Comparison of ENCODE assay signal across 1 cellular context in the genomic region with DNA sequence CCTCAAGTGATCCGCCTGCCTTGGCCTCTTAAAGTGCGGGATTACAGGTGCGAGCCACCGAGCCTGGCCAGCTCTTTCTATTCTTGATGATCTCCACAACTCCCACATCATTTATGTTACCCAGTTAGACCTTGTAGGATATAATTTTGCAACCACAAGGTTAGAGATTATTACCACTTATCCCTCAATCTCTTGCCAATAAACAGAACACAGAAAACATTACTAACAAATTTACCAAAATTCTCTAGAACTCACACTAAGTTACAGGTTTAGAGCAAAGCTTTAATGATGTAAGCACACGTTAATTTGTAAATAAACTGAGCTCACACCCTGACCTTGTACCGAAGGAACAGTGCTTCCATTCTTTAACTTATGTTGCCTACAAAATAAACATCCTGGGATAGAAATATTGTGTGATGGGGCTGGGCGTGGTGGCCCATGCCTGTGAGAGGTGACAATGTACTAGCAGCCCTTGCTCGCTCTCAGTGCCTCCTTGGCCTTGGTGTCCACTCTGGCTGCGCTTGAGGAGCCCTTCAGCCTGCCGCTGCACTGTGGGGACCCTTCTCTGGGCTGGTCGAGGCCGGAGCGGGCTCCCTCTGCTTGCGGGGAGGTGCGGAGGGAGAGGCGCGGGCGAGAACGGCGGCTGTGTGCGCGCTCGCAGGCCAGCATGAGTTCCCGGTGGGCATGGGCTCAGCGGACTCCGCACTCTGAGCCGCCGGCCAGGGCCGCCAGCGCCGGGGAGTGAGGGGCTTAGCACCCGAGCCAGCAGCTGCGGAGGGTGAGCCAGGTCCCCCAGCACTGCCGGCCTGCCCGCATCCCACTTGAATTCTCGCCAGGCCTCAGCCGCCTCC.
TF ChIP-seq lines count a peak whose summit lies in the region.

No MANE protein-coding gene starts in this region.

TF ChIP-seq in HepG2, 621 proteins besides CTCF, POLR2A, EP300 and RAD21 (continued from another document):
- TF ChIP-seq, protein P1, sequence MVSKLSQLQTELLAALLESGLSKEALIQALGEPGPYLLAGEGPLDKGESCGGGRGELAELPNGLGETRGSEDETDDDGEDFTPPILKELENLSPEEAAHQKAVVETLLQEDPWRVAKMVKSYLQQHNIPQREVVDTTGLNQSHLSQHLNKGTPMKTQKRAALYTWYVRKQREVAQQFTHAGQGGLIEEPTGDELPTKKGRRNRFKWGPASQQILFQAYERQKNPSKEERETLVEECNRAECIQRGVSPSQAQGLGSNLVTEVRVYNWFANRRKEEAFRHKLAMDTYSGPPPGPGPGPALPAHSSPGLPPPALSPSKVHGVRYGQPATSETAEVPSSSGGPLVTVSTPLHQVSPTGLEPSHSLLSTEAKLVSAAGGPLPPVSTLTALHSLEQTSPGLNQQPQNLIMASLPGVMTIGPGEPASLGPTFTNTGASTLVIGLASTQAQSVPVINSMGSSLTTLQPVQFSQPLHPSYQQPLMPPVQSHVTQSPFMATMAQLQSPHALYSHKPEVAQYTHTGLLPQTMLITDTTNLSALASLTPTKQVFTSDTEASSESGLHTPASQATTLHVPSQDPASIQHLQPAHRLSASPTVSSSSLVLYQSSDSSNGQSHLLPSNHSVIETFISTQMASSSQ (IDR thresholded peaks at IDR 0.05; ENCODE audit: low read depth) = no peak
- TF ChIP-seq, protein P1 (CRISPR knock-in tag; IDR thresholded peaks at IDR 0.05; ENCODE audit: borderline replicate concordance) = no peak
- no peak for TF ChIP-seq SRSF9 (IDR thresholded peaks at IDR 0.05; ENCODE audit: borderline replicate concordance, insufficient read depth, low read depth, low read length, poor library complexity, severe bottlenecking)
- TF ChIP-seq JDP2 (CRISPR knock-in tag; IDR thresholded peaks at IDR 0.05; ENCODE audit: borderline replicate concordance) = no peak
- TF ChIP-seq, protein P2, sequence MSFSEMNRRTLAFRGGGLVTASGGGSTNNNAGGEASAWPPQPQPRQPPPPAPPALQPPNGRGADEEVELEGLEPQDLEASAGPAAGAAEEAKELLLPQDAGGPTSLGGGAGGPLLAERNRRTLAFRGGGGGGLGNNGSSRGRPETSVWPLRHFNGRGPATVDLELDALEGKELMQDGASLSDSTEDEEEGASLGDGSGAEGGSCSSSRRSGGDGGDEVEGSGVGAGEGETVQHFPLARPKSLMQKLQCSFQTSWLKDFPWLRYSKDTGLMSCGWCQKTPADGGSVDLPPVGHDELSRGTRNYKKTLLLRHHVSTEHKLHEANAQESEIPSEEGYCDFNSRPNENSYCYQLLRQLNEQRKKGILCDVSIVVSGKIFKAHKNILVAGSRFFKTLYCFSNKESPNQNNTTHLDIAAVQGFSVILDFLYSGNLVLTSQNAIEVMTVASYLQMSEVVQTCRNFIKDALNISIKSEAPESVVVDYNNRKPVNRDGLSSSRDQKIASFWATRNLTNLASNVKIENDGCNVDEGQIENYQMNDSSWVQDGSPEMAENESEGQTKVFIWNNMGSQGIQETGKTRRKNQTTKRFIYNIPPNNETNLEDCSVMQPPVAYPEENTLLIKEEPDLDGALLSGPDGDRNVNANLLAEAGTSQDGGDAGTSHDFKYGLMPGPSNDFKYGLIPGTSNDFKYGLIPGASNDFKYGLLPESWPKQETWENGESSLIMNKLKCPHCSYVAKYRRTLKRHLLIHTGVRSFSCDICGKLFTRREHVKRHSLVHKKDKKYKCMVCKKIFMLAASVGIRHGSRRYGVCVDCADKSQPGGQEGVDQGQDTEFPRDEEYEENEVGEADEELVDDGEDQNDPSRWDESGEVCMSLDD (CRISPR knock-in tag; IDR thresholded peaks at IDR 0.05; ENCODE audit: borderline replicate concordance) = no peak
- no peak for TF ChIP-seq ZNF782 (CRISPR knock-in tag; IDR thresholded peaks at IDR 0.05; ENCODE audit: borderline replicate concordance)
- TF ChIP-seq, protein P3, sequence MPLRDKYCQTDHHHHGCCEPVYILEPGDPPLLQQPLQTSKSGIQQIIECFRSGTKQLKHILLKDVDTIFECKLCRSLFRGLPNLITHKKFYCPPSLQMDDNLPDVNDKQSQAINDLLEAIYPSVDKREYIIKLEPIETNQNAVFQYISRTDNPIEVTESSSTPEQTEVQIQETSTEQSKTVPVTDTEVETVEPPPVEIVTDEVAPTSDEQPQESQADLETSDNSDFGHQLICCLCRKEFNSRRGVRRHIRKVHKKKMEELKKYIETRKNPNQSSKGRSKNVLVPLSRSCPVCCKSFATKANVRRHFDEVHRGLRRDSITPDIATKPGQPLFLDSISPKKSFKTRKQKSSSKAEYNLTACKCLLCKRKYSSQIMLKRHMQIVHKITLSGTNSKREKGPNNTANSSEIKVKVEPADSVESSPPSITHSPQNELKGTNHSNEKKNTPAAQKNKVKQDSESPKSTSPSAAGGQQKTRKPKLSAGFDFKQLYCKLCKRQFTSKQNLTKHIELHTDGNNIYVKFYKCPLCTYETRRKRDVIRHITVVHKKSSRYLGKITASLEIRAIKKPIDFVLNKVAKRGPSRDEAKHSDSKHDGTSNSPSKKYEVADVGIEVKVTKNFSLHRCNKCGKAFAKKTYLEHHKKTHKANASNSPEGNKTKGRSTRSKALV (CRISPR knock-in tag; IDR thresholded peaks at IDR 0.05) = 0 out of 2 replicates have a peak, but pooled peaks have one; percentile 53
- 0 out of 2 replicates have a peak, but pooled peaks have one; percentile 21 for TF ChIP-seq SP5 (CRISPR knock-in tag; IDR thresholded peaks at IDR 0.05; ENCODE audit: borderline replicate concordance, low read depth)
- TF ChIP-seq ZNF781 (CRISPR knock-in tag; IDR thresholded peaks at IDR 0.05; ENCODE audit: borderline replicate concordance, not compliant biosample characterization) = no peak
- TF ChIP-seq, protein P4, sequence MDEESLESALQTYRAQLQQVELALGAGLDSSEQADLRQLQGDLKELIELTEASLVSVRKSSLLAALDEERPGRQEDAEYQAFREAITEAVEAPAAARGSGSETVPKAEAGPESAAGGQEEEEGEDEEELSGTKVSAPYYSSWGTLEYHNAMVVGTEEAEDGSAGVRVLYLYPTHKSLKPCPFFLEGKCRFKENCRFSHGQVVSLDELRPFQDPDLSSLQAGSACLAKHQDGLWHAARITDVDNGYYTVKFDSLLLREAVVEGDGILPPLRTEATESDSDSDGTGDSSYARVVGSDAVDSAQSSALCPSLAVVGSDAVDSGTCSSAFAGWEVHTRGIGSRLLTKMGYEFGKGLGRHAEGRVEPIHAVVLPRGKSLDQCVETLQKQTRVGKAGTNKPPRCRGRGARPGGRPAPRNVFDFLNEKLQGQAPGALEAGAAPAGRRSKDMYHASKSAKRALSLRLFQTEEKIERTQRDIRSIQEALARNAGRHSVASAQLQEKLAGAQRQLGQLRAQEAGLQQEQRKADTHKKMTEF (CRISPR knock-in tag; IDR thresholded peaks at IDR 0.05) = no peak
